ENCODE assay signal across 8 cellular contexts in genomic region chr1:157580179-157580827, GRCh38. TPM values are rescaled to one million over a fixed set of nuclear protein-coding genes. Genes with fewer than 3 reads are reported as not detected.
A peak's percentile ranks its signal among the peaks of the same experiment; 100 is the strongest.
DNase-seq lines count a peak whose midpoint lies in the region; ATAC-seq, FAIRE-seq and TF ChIP-seq lines count a peak whose summit lies in the region.

No MANE protein-coding gene starts in this region.

- no peak overlapping the region for H3K27ac ChIP-seq in OCI-LY3 (ENCODE audit: low read length)
- no peak overlapping the region for H3K27ac ChIP-seq in lung (ENCODE audit: low read depth in 1 of 2, low read length in 1 of 2)

- no peak overlapping the region for H3K9ac ChIP-seq in OCI-LY3 (ENCODE audit: low read length)

- H2AFZ ChIP-seq in OCI-LY3 (ENCODE audit: low read depth, low read length), result no peak overlapping the region

- H4K20me1 ChIP-seq in OCI-LY3 (ENCODE audit: insufficient read depth, low read length), result no peaks in the 10 kb centered on the region

- peak; percentile 8 for DNase-seq in activated CD4-positive, alpha-beta T cell treated with anti-CD3 and anti-CD28 coated beads for 48 hours
- DNase-seq in activated CD4-positive, alpha-beta T cell treated with anti-CD3 and anti-CD28 coated beads for 1 hour, result no peak
- DNase-seq in HuH-7.5 (ENCODE audit: low spot score) (peak; percentile 20), lung (ENCODE audit: low spot score) (peak; percentile 35), sciatic nerve (ENCODE audit: low spot score) (no peak)

- TF ChIP-seq CTCF in OCI-LY3 (IDR thresholded peaks at IDR 0.05; ENCODE audit: low read depth, low read length) (peak; percentile 96), lung (IDR thresholded peaks at IDR 0.05; ENCODE audit: control extremely low read depth, extremely low read depth) (peak; percentile 47)

- H3K36me3 ChIP-seq in OCI-LY3 (replicated peaks; ENCODE audit: low read depth, low read length), result peaks cover 6% of the 10 kb centered on the region
- H3K36me3 ChIP-seq in lung (ENCODE audit: control insufficient read depth in 2 of 2, insufficient read depth in 2 of 2, low read length in 2 of 2), result no peaks in the 10 kb centered on the region

- H3K4me3 ChIP-seq in OCI-LY3 (ENCODE audit: low read length) (no peak overlapping the region), lung (no peak overlapping the region)

- WGBS in lung, 2 donors, result 5 to 7% methylated on average over 4 of the region's 4 CpGs

- H3K4me1 ChIP-seq in OCI-LY3 (ENCODE audit: low read length) (peaks cover 44% of the 10 kb centered on the region), lung (ENCODE audit: control insufficient read depth in 2 of 2, insufficient read depth in 2 of 2, low read length in 2 of 2) (no peaks in the 10 kb centered on the region)

- H3K27me3 ChIP-seq in OCI-LY3 (ENCODE audit: low read depth, low read length) (peaks cover 85% of the 10 kb centered on the region), lung (ENCODE audit: control insufficient read depth, insufficient read depth) (no peaks in the 10 kb centered on the region)

- peaks cover 10% of the 10 kb centered on the region; the same call in 1 of the 2 replicates for H3K9me3 ChIP-seq in OCI-LY3 (ENCODE audit: insufficient read depth, low read length)
- peaks cover 0 to 3% of the 10 kb centered on the region in 2 donors for H3K9me3 ChIP-seq in lung (ENCODE audit: control insufficient read depth in 2 of 2, insufficient read depth in 1 of 2, low read length in 1 of 2)

- no peaks in the 10 kb centered on the region for H3K79me2 ChIP-seq in OCI-LY3 (ENCODE audit: low read length)

- intact Hi-C loops in sciatic nerve (cut with DNase I), result no loop called here

- peak; percentile 21 for FAIRE-seq in colon (lab: Jason Lieb, UNC)

- H3K4me2 ChIP-seq in OCI-LY3 (ENCODE audit: low read length), result no peak overlapping the region

- peak; percentile 11 for ATAC-seq in lung (ENCODE audit: insufficient read depth, low FRiP score)
- no peak for ATAC-seq in sciatic nerve
- ATAC-seq in GM21447 (IDR thresholded peaks at IDR 0.05; ENCODE audit: unreplicated experiment), result no peak

RNA-seq across cellular contexts. Expression of gene FCRL4, which starts 17.6 kb away (rescaled TPM):
- total RNA-seq in lung (under 1 TPM in 1 of 2 donors, not detected in 1; 0.57 TPM), sciatic nerve (not detected)
- polyA plus RNA-seq in lung, result under 1 TPM in 1 of 2 donors, not detected in 1; 0.05 TPM

RNA-seq across cellular contexts. Expression of gene FCRL5, which starts 28.0 kb away (rescaled TPM):
- total RNA-seq in lung (1 to 10 TPM; 1.7 to 5.9 TPM), sciatic nerve (0.36 TPM)
- 1 to 10 TPM in 1 of 2 donors, under 1 TPM in 1; 0.26 to 1.5 TPM for polyA plus RNA-seq in lung

Comparison
In these comparisons a context has a peak if more than half of its experiments do, and no peak if none do; other contexts are left out.
1. DNase-seq: peak in activated CD4-positive, alpha-beta T cell treated with anti-CD3 and anti-CD28 coated beads for 48 hours (single experiment), HuH-7.5 (single experiment) and lung (single experiment); none in activated CD4-positive, alpha-beta T cell treated with anti-CD3 and anti-CD28 coated beads for 1 hour (single experiment) and sciatic nerve (single experiment).